Comparison of ENCODE assay signal across 1 cellular context in the genomic region with DNA sequence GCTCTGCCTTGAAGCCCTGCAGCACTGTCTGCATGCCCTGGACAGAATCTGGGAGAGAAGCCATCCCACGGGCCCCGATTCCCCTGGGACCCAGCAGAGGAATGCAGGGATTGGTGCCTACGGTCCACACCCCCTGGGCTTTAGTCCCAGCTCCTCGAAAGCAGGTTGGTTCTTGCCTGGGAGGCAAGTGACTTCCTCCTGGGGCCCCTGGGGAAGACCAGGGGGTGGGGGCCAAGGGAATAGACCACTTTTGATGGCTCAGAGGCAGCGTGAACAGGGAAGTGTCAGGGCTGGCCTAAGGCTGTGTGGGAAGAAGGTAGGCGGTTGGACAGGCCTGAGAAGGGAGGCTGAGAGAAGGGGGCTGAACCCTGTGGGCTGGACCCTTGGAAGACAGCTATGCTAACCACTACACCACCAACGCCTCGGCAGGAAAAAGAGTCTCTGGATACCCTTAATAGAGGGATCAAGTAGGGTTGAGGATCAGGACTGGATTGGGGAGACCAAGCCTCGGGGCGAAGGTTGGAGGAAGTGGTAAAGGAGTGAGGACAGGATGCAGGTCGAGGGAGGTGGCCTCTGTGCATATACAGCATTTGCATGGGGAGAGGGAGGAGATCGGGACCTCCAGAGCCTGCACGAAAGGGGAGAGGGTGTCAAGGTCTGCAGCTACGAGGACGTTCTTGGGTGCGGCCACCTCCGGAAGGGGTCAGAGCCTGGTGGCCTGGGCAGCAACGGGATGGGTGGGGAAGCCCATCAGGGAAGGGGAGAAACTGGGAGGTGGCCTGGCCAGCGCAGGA.
TF ChIP-seq lines count a peak whose summit lies in the region.

No MANE protein-coding gene starts in this region.

TF ChIP-seq in HEK293, 187 proteins besides CTCF, POLR2A, EP300 and RAD21 (continued from another document and continues in another):
- TF ChIP-seq, protein P1, sequence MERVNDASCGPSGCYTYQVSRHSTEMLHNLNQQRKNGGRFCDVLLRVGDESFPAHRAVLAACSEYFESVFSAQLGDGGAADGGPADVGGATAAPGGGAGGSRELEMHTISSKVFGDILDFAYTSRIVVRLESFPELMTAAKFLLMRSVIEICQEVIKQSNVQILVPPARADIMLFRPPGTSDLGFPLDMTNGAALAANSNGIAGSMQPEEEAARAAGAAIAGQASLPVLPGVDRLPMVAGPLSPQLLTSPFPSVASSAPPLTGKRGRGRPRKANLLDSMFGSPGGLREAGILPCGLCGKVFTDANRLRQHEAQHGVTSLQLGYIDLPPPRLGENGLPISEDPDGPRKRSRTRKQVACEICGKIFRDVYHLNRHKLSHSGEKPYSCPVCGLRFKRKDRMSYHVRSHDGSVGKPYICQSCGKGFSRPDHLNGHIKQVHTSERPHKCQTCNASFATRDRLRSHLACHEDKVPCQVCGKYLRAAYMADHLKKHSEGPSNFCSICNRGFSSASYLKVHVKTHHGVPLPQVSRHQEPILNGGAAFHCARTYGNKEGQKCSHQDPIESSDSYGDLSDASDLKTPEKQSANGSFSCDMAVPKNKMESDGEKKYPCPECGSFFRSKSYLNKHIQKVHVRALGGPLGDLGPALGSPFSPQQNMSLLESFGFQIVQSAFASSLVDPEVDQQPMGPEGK (tag by site-specific recombination; IDR thresholded peaks at IDR 0.05): peak; percentile 28; the same call in 1 of the 2 replicates
- TF ChIP-seq ZNF768 (tag by site-specific recombination; IDR thresholded peaks at IDR 0.05) (no peak), SP3 (tag by site-specific recombination; IDR thresholded peaks at IDR 0.05) (peak; percentile 44; the same call in 1 of the 2 replicates), ZNF626 (tag by site-specific recombination; IDR thresholded peaks at IDR 0.05) (no peak), ZNF16 (tag by site-specific recombination; IDR thresholded peaks at IDR 0.05; ENCODE audit: low read depth) (no peak), ZNF664 (tag by site-specific recombination; IDR thresholded peaks at IDR 0.05) (no peak), GFI1B (tag by site-specific recombination; IDR thresholded peaks at IDR 0.05) (no peak), ZNF223 (tag by site-specific recombination; IDR thresholded peaks at IDR 0.05) (no peak), ZNF23 (tag by site-specific recombination; IDR thresholded peaks at IDR 0.05; ENCODE audit: borderline replicate concordance) (no peak), ZNF19 (tag by site-specific recombination; IDR thresholded peaks at IDR 0.05; ENCODE audit: low read depth) (no peak), ZNF157 (tag by site-specific recombination; IDR thresholded peaks at IDR 0.05) (no peak), ZNF174 (tag by site-specific recombination; IDR thresholded peaks at IDR 0.05) (no peak), ZNF335 (tag by site-specific recombination; conservative IDR thresholded peaks at IDR 0.05) (peak; percentile 89), ZNF138 (tag by site-specific recombination; IDR thresholded peaks at IDR 0.05; ENCODE audit: borderline replicate concordance) (no peak), ZNF707 (tag by site-specific recombination; IDR thresholded peaks at IDR 0.05) (no peak), ZNF791 (tag by site-specific recombination; IDR thresholded peaks at IDR 0.05) (no peak), ZNF214 (tag by site-specific recombination; IDR thresholded peaks at IDR 0.05; ENCODE audit: borderline replicate concordance) (no peak), ZNF624 (tag by site-specific recombination; IDR thresholded peaks at IDR 0.05) (no peak), SETDB1 (IDR thresholded peaks at IDR 0.05; ENCODE audit: insufficient read length, low read length) (no peak), ZNF274 (IDR thresholded peaks at IDR 0.05; ENCODE audit: low read length) (no peak), ZNF274 (tag by site-specific recombination; IDR thresholded peaks at IDR 0.05; ENCODE audit: borderline replicate concordance) (no peak), ZNF302 (tag by site-specific recombination; IDR thresholded peaks at IDR 0.05; ENCODE audit: low read depth) (no peak), ZNF202 (tag by site-specific recombination; IDR thresholded peaks at IDR 0.05; ENCODE audit: borderline replicate concordance) (no peak), ZNF76 (tag by site-specific recombination; IDR thresholded peaks at IDR 0.05; ENCODE audit: borderline replicate concordance, low read depth) (peak; percentile 70), KLF10 (tag by site-specific recombination; IDR thresholded peaks at IDR 0.05) (peak; percentile 95), GLIS1 (tag by site-specific recombination; IDR thresholded peaks at IDR 0.05) (peak; percentile 71), ZNF830 (tag by site-specific recombination; IDR thresholded peaks at IDR 0.05; ENCODE audit: low read depth) (no peak), EGR2 (tag by site-specific recombination; IDR thresholded peaks at IDR 0.05; ENCODE audit: low read depth) (peak; percentile 92), ZIC2 (tag by site-specific recombination; IDR thresholded peaks at IDR 0.05) (peak; percentile 42; the same call in 1 of the 2 replicates), ZNF561 (tag by site-specific recombination; IDR thresholded peaks at IDR 0.05; ENCODE audit: borderline replicate concordance) (no peak), ZNF37A (tag by site-specific recombination; IDR thresholded peaks at IDR 0.05) (no peak), ZNF24 (tag by site-specific recombination; IDR thresholded peaks at IDR 0.05) (no peak), BCL11A (tag by site-specific recombination; IDR thresholded peaks at IDR 0.05; ENCODE audit: low read depth) (0 out of 2 replicates have a peak, but pooled peaks have one; percentile 17), ZNF623 (tag by site-specific recombination; IDR thresholded peaks at IDR 0.05) (no peak), ZFP37 (tag by site-specific recombination; IDR thresholded peaks at IDR 0.05) (no peak), ZNF416 (tag by site-specific recombination; IDR thresholded peaks at IDR 0.05) (no peak)
- TF ChIP-seq, protein P2, sequence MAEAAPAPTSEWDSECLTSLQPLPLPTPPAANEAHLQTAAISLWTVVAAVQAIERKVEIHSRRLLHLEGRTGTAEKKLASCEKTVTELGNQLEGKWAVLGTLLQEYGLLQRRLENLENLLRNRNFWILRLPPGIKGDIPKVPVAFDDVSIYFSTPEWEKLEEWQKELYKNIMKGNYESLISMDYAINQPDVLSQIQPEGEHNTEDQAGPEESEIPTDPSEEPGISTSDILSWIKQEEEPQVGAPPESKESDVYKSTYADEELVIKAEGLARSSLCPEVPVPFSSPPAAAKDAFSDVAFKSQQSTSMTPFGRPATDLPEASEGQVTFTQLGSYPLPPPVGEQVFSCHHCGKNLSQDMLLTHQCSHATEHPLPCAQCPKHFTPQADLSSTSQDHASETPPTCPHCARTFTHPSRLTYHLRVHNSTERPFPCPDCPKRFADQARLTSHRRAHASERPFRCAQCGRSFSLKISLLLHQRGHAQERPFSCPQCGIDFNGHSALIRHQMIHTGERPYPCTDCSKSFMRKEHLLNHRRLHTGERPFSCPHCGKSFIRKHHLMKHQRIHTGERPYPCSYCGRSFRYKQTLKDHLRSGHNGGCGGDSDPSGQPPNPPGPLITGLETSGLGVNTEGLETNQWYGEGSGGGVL (tag by site-specific recombination; IDR thresholded peaks at IDR 0.05): no peak
- TF ChIP-seq, protein P3, sequence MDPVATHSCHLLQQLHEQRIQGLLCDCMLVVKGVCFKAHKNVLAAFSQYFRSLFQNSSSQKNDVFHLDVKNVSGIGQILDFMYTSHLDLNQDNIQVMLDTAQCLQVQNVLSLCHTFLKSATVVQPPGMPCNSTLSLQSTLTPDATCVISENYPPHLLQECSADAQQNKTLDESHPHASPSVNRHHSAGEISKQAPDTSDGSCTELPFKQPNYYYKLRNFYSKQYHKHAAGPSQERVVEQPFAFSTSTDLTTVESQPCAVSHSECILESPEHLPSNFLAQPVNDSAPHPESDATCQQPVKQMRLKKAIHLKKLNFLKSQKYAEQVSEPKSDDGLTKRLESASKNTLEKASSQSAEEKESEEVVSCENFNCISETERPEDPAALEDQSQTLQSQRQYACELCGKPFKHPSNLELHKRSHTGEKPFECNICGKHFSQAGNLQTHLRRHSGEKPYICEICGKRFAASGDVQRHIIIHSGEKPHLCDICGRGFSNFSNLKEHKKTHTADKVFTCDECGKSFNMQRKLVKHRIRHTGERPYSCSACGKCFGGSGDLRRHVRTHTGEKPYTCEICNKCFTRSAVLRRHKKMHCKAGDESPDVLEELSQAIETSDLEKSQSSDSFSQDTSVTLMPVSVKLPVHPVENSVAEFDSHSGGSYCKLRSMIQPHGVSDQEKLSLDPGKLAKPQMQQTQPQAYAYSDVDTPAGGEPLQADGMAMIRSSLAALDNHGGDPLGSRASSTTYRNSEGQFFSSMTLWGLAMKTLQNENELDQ (tag by site-specific recombination; IDR thresholded peaks at IDR 0.05; ENCODE audit: low read depth): no peak
- TF ChIP-seq, protein P4, sequence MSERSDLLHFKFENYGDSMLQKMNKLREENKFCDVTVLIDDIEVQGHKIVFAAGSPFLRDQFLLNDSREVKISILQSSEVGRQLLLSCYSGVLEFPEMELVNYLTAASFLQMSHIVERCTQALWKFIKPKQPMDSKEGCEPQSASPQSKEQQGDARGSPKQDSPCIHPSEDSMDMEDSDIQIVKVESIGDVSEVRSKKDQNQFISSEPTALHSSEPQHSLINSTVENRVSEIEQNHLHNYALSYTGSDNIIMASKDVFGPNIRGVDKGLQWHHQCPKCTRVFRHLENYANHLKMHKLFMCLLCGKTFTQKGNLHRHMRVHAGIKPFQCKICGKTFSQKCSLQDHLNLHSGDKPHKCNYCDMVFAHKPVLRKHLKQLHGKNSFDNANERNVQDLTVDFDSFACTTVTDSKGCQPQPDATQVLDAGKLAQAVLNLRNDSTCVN (tag by site-specific recombination; optimal IDR thresholded peaks at IDR 0.05): no peak
- TF ChIP-seq, protein P5, sequence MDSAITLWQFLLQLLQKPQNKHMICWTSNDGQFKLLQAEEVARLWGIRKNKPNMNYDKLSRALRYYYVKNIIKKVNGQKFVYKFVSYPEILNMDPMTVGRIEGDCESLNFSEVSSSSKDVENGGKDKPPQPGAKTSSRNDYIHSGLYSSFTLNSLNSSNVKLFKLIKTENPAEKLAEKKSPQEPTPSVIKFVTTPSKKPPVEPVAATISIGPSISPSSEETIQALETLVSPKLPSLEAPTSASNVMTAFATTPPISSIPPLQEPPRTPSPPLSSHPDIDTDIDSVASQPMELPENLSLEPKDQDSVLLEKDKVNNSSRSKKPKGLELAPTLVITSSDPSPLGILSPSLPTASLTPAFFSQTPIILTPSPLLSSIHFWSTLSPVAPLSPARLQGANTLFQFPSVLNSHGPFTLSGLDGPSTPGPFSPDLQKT (IDR thresholded peaks at IDR 0.05; ENCODE audit: borderline replicate concordance, low read depth, low read length): no peak
- TF ChIP-seq, protein P6, sequence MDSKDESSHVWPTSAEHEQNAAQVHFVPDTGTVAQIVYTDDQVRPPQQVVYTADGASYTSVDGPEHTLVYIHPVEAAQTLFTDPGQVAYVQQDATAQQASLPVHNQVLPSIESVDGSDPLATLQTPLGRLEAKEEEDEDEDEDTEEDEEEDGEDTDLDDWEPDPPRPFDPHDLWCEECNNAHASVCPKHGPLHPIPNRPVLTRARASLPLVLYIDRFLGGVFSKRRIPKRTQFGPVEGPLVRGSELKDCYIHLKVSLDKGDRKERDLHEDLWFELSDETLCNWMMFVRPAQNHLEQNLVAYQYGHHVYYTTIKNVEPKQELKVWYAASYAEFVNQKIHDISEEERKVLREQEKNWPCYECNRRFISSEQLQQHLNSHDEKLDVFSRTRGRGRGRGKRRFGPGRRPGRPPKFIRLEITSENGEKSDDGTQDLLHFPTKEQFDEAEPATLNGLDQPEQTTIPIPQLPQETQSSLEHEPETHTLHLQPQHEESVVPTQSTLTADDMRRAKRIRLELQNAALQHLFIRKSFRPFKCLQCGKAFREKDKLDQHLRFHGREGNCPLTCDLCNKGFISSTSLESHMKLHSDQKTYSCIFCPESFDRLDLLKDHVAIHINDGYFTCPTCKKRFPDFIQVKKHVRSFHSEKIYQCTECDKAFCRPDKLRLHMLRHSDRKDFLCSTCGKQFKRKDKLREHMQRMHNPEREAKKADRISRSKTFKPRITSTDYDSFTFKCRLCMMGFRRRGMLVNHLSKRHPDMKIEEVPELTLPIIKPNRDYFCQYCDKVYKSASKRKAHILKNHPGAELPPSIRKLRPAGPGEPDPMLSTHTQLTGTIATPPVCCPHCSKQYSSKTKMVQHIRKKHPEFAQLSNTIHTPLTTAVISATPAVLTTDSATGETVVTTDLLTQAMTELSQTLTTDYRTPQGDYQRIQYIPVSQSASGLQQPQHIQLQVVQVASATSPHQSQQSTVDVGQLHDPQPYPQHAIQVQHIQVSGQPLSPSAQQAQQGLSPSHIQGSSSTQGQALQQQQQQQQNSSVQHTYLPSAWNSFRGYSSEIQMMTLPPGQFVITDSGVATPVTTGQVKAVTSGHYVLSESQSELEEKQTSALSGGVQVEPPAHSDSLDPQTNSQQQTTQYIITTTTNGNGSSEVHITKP (tag by site-specific recombination; IDR thresholded peaks at IDR 0.05): peak; percentile 73
- TF ChIP-seq, protein P7, sequence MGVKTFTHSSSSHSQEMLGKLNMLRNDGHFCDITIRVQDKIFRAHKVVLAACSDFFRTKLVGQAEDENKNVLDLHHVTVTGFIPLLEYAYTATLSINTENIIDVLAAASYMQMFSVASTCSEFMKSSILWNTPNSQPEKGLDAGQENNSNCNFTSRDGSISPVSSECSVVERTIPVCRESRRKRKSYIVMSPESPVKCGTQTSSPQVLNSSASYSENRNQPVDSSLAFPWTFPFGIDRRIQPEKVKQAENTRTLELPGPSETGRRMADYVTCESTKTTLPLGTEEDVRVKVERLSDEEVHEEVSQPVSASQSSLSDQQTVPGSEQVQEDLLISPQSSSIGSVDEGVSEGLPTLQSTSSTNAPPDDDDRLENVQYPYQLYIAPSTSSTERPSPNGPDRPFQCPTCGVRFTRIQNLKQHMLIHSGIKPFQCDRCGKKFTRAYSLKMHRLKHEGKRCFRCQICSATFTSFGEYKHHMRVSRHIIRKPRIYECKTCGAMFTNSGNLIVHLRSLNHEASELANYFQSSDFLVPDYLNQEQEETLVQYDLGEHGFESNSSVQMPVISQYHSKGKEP (tag by site-specific recombination; IDR thresholded peaks at IDR 0.05): no peak
- TF ChIP-seq, protein P8, sequence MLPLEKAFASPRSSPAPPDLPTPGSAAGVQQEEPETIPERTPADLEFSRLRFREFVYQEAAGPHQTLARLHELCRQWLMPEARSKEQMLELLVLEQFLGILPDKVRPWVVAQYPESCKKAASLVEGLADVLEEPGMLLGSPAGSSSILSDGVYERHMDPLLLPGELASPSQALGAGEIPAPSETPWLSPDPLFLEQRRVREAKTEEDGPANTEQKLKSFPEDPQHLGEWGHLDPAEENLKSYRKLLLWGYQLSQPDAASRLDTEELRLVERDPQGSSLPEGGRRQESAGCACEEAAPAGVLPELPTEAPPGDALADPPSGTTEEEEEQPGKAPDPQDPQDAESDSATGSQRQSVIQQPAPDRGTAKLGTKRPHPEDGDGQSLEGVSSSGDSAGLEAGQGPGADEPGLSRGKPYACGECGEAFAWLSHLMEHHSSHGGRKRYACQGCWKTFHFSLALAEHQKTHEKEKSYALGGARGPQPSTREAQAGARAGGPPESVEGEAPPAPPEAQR (tag by site-specific recombination; IDR thresholded peaks at IDR 0.05): no peak
- TF ChIP-seq, protein P9, sequence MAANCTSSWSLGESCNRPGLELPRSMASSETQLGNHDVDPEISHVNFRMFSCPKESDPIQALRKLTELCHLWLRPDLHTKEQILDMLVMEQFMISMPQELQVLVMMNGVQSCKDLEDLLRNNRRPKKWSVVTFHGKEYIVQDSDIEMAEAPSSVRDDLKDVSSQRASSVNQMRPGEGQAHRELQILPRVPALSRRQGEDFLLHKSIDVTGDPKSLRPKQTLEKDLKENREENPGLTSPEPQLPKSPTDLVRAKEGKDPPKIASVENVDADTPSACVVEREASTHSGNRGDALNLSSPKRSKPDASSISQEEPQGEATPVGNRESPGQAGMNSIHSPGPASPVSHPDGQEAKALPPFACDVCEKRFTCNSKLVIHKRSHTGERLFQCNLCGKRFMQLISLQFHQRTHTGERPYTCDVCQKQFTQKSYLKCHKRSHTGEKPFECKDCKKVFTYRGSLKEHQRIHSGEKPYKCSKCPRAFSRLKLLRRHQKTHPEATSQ (tag by site-specific recombination; IDR thresholded peaks at IDR 0.05): no peak
